Comparison of ENCODE assay signal across 18 cellular contexts in the genomic region with DNA sequence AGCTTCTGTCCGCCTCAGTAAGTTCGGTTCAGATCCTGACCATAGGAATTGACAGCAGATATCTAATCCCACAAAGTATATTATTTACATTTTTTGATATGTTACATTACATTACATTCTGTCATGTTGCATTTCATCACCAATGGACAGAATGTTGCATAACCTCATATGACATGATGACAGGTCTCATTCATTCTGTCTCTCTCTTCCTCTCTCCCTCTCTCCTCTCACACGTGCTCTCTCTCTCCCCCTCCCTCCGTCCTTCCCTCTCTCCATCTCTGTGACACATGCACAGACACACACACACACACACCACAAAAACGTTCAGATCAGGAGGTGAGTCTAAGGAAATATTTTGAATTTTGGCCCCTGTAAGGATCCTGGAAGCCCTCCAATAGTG.
"Had no signal": no experiment of that assay in that cellular context is flagged by ENCODE, and none has a peak within 500 bp of the region (broad histone marks: within the 10 kb centered on the region; RNA-seq: fewer than 3 reads in every experiment).

No MANE protein-coding gene starts in this region.

- H3K4me3 ChIP-seq: lung, neural progenitor cell, ovary, skin epidermis, suprapubic skin had no signal

- H3K4me2 ChIP-seq: neural progenitor cell had no signal

- H3K9me3 ChIP-seq: ovary, suprapubic skin had no signal

- H3K36me3 ChIP-seq: brain microvascular endothelial cell, neural progenitor cell, ovary, suprapubic skin had no signal

- H3K27me3 ChIP-seq: brain microvascular endothelial cell, neural progenitor cell, ovary, suprapubic skin had no signal

- H3K4me1 ChIP-seq: suprapubic skin had no signal

- H2AFZ ChIP-seq: neural progenitor cell had no signal

- H3K27ac ChIP-seq: brain microvascular endothelial cell, neural progenitor cell, ovary, skin epidermis, suprapubic skin had no signal

- ATAC-seq: activated T-cell treated with anti-CD3 and anti-CD28 coated beads, Interleukin-2, amount 50 U/mL, for 72 hours; stimulated activated naive CD8-positive, alpha-beta T cell treated with anti-CD3 and anti-CD28 coated beads, Interleukin-15, Interleukin-2, amounts not matched to agents 100 U/mL and 50 U/mL, for 24 hours had no signal

- DNase-seq: activated CD4-positive, alpha-beta T cell treated with anti-CD3 and anti-CD28 coated beads, Interleukin-2, amount 10 ng/mL, durations not matched to agents 24 days and 14 days; activated CD4-positive, CD25-positive, alpha-beta regulatory T cell; activated CD8-positive, alpha-beta memory T cell treated with anti-CD3 and anti-CD28 coated beads, Interleukin-2, amount 50 U/mL, for 48 hours; activated gamma-delta T cell; activated T-cell treated with anti-CD3 and anti-CD28 coated beads, Interleukin-2, amount 50 U/mL, for 72 hours; amniotic stem cell; brain microvascular endothelial cell; cerebellar nuclear complex; effector CD8-positive, alpha-beta T cell; kidney glomerular epithelial cell; midbrain; ovary; stimulated activated naive CD8-positive, alpha-beta T cell treated with anti-CD3 and anti-CD28 coated beads, Interleukin-15, Interleukin-2, amounts not matched to agents 100 U/mL and 50 U/mL, for 24 hours; trophoblast cell had no signal

- H3K9ac ChIP-seq: neural progenitor cell had no signal
